In the genomic region with DNA sequence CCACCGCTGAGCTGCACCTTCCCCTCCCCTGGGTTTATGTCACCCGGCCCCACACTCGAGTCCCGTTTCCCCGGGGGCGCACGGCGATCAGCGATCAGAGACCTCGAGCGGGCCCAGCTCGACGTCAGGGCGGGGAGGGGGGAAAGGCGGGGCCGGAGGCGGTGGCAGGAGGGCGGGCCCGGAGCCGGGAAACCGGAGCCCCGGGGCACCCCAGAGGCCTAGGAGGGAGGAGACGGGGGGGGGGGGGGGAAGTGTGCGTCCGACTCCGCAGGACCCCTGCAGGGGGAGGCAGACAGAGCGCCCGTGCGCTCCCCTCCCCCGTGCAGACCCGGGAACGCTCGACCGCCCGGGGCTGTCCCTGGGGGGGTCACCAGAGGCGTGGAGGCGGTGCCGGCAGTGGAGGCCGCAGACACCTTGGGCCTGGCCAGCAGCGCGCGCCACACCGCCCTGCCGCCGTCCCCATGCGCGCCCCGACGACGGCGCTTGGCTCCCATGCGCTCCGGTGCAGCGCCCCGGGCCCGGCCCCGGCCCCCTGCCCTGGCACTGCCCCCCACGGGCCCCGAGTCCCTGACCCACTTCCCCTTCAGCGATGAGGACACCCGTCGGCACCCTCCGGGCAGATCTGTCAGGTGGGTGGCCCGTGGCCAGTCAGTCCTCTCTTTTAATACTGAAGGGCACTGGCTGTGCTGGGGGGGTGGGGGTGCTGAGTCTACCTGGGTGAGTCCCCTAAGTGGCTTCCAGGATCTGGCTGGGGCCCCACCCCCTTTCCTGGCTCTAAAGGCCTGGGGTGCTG, we compare ENCODE assay signal across 8 cellular contexts. TPM values are rescaled to one million over a fixed set of nuclear protein-coding genes. Genes with fewer than 3 reads are reported as not detected.
DNase-seq lines count a peak whose midpoint lies in the region; FAIRE-seq and TF ChIP-seq lines count a peak whose summit lies in the region.

No MANE protein-coding gene starts in this region.

- FAIRE-seq in HTR-8/SVneo (lab: Jason Lieb, UNC), result no peak

- H3K36me3 ChIP-seq in esophagus squamous epithelium, result no peaks in the 10 kb centered on the region

- H3K27ac Mint-ChIP-seq in nephron progenitor cell, result no peak overlapping the region

- 0% methylated on average over 2 to 5 of the region's 64 CpGs for WGBS in esophagus squamous epithelium, 2 donors

- H3K36me3 Mint-ChIP-seq in nephron progenitor cell (ENCODE audit: low read depth), result no peaks in the 10 kb centered on the region

- DNase-seq in CD1c-positive myeloid dendritic cell (ENCODE audit: extremely low spot score) (peak; percentile 78), M059J (ENCODE audit: low read depth) (peak; percentile 34), activated T-cell treated with anti-CD3 and anti-CD28 coated beads for 1 hour (ENCODE audit: low read depth) (peak; percentile 52), esophagus squamous epithelium (lab: John Stamatoyannopoulos, UW) (no peak), nephron progenitor cell (peak; percentile 69), NCI-H524 (lab: John Stamatoyannopoulos, UW) (no peak), HTR-8/SVneo (ENCODE audit: insufficient read length, low spot score) (no peak), SIG-M5 treated with dmso at 0.1 percent for 504 hours (lab: John Stamatoyannopoulos, UW; ENCODE audit: unreplicated experiment) (no peak)

- H3K4me3 Mint-ChIP-seq in nephron progenitor cell, result peak overlapping the region; percentile 64

- H3K9me3 ChIP-seq in esophagus squamous epithelium, result no peaks in the 10 kb centered on the region

- H3K27me3 ChIP-seq in esophagus squamous epithelium, result peaks cover 0 to 44% (median 4%) of the 10 kb centered on the region in 4 donors

- no peak for TF ChIP-seq POLR2A in esophagus squamous epithelium (IDR thresholded peaks at IDR 0.05)

- peak overlapping the region; percentile 35 to 78 (median 55) for H3K4me3 ChIP-seq in esophagus squamous epithelium

- intact Hi-C loops in esophagus squamous epithelium (cut with DNase I), result no loop called here

- peaks cover 3% of the 10 kb centered on the region for H3K9me3 Mint-ChIP-seq in nephron progenitor cell

- H3K27ac ChIP-seq in esophagus squamous epithelium, result peak overlapping the region; percentile 46 to 82 (median 75)

- peaks cover 13 to 31% (median 15%) of the 10 kb centered on the region in 3 donors for H3K4me1 ChIP-seq in esophagus squamous epithelium

- peaks cover 16% of the 10 kb centered on the region for H3K4me1 Mint-ChIP-seq in nephron progenitor cell

- TF ChIP-seq CTCF in esophagus squamous epithelium (IDR thresholded peaks at IDR 0.05), result no peak
- TF ChIP-seq CTCF in nephron progenitor cell (IDR thresholded peaks at IDR 0.05), result no peak

- peaks cover 68% of the 10 kb centered on the region for H3K27me3 Mint-ChIP-seq in nephron progenitor cell (ENCODE audit: low read depth, poor library complexity)

RNA-seq across cellular contexts. Expression of a gene that starts 11.8 kb away (rescaled TPM):
- 0.81 and 2.3 TPM in 2 replicates for total RNA-seq in M059J (2014; rRNA removed; shearing (Covaris generic))
- total RNA-seq in esophagus squamous epithelium, result 1 to 10 TPM in 3 of 4 donors, under 1 TPM in 1; 0.87 to 7.1 (median 2.3) TPM

RNA-seq across cellular contexts. Expression of a gene that starts 28.8 kb away (rescaled TPM):
- total RNA-seq in M059J (2014; rRNA removed; shearing (Covaris generic)), result 109 and 233 TPM in 2 replicates
- total RNA-seq in esophagus squamous epithelium, result 100 to 1,000 TPM; 128 to 171 (median 152) TPM

RNA-seq across cellular contexts. Expression of a gene that starts 51.8 kb away (rescaled TPM):
- total RNA-seq in M059J (2014; rRNA removed; shearing (Covaris generic)), result 88.7 and 89.3 TPM in 2 replicates
- total RNA-seq in esophagus squamous epithelium, result 10 to 100 TPM; 41.8 to 74.2 (median 50.7) TPM

Comparison
In these comparisons a context has a peak if more than half of its experiments do, and no peak if none do; other contexts are left out.
1. DNase-seq: peak in CD1c-positive myeloid dendritic cell (single experiment), M059J (single experiment), activated T-cell treated with anti-CD3 and anti-CD28 coated beads for 1 hour (single experiment) and nephron progenitor cell (single experiment); none in esophagus squamous epithelium (single experiment), NCI-H524 (0 of 2), HTR-8/SVneo (single experiment) and SIG-M5 treated with dmso at 0.1 percent for 504 hours (single experiment).